ENCODE assay signal across 9 cellular contexts in the genomic region with DNA sequence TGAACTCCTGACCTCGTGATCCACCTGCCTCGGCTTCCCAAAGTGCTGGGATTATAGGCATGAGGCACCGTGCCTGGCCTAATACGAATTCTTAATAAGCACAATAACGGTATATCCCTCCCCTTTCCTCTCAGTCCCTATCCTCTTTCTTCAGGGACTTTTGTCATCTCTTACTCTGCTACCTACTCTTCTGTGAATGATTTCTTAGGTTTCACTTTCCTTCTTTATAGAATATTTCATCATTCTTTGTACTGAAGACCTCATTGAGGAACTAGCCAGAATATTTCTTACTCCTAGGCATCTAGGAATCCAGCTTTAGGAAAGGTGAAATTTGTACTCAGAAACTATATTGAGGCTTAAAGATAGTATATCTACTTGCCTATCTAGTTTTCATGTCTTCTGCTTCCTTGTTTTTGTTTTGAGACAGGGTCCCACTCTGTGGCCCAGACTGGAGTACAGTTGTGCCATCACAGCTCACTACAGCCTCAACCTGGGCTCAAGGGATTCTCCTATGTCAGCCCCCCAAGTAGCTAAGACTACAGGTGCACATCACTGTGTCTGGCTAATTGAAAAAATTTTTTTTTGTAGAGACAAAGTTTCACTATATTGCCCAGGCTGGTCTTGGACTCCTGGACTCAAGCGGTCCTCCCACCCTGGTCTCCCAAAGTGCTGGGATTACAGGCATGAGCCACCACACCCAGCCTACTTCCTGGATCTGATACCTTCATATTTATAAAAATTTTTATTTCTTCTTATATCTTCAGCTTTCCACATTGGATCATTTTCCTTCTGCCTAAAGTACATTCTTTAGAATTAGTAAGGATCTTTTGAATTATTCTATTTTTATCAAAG.
DNase-seq lines count a peak whose midpoint lies in the region; ATAC-seq and TF ChIP-seq lines count a peak whose summit lies in the region.
"Had no signal": no experiment of that assay in that cellular context is flagged by ENCODE, and none has a peak within 500 bp of the region (broad histone marks: within the 10 kb centered on the region; RNA-seq: fewer than 3 reads in every experiment).

No MANE protein-coding gene starts in this region.

- H3K9me2 ChIP-seq in GM23338 (ENCODE audit: insufficient read depth) = no peaks in the 10 kb centered on the region

- H3K27ac ChIP-seq in GM23338 (ENCODE audit: low read depth) = peak overlapping the region; percentile 17; the same call in 1 of the 2 replicates
- peak overlapping the region; percentile 27 for H3K27ac ChIP-seq in naive thymus-derived CD4-positive, alpha-beta T cell (ENCODE audit: low read depth, low read length)

- H3K4me3 ChIP-seq in GM23338 = no peak overlapping the region
- H3K4me3 ChIP-seq in naive thymus-derived CD4-positive, alpha-beta T cell (ENCODE audit: low read length) = no peak overlapping the region

- H3K36me3 Mint-ChIP-seq in T-helper 2 cell treated with Interferon-gamma antibody and Interleukin-4, amounts not matched to agents 5 μg/mL and 100 μg/mL, for 36 hours (ENCODE audit: low read depth) = peaks cover 46% of the 10 kb centered on the region
- H3K36me3 Mint-ChIP-seq in GM23338 (ENCODE audit: low read depth) = peaks cover 29% of the 10 kb centered on the region
- peaks cover 0 to 42% (median 21%) of the 10 kb centered on the region in 5 donors for H3K36me3 Mint-ChIP-seq in naive thymus-derived CD4-positive, alpha-beta T cell

- POLR2A ChIA-PET in naive thymus-derived CD4-positive, alpha-beta T cell (lab: Charles Lee) = interaction anchor here (0.5 kb wide), 1 partner anchor 72 kb away, joined by 4 read pairs; no protein-coding TSS in a partner anchor

- no peaks in the 10 kb centered on the region for H3K9me3 ChIP-seq in naive thymus-derived CD4-positive, alpha-beta T cell (ENCODE audit: control insufficient read depth in 2 of 3, low read length in 3 of 3)

- DNase-seq in T-helper 2 cell treated with Interferon-gamma antibody and Interleukin-4, amounts not matched to agents 5 μg/mL and 100 μg/mL, for 36 hours (ENCODE audit: low spot score) = no peak
- DNase-seq in T-helper 2 cell (no peak), GM23338 (ENCODE audit: low spot score) (no peak), MV-4-11 (lab: John Stamatoyannopoulos, UW) (peak; percentile 40), Right ventricle myocardium superior (no peak), sciatic nerve (ENCODE audit: low spot score) (no peak), left lobe of liver (ENCODE audit: low spot score) (no peak)
- no peak for DNase-seq in naive thymus-derived CD4-positive, alpha-beta T cell
- DNase-seq: ACHN had no signal

- H3K4me1 Mint-ChIP-seq in T-helper 2 cell treated with Interferon-gamma antibody and Interleukin-4, amounts not matched to agents 5 μg/mL and 100 μg/mL, for 36 hours (ENCODE audit: low read depth) = peaks cover 28% of the 10 kb centered on the region
- H3K4me1 Mint-ChIP-seq in GM23338 = peaks cover 3% of the 10 kb centered on the region; the same call in 1 of the 3 replicates
- H3K4me1 Mint-ChIP-seq in naive thymus-derived CD4-positive, alpha-beta T cell = peaks cover 25 to 64% (median 53%) of the 10 kb centered on the region in 7 donors

- H2AFZ ChIP-seq in GM23338 = no peak overlapping the region

- ATAC-seq in GM23338 (no peak), Right ventricle myocardium superior (ENCODE audit: poor library complexity) (no peak), sciatic nerve (no peak), left lobe of liver (no peak)
- no peak for ATAC-seq in naive thymus-derived CD4-positive, alpha-beta T cell

- no peak overlapping the region for H3K4me3 Mint-ChIP-seq in T-helper 2 cell treated with Interferon-gamma antibody and Interleukin-4, amounts not matched to agents 5 μg/mL and 100 μg/mL, for 36 hours
- H3K4me3 Mint-ChIP-seq in GM23338 = no peak overlapping the region
- no peak overlapping the region for H3K4me3 Mint-ChIP-seq in naive thymus-derived CD4-positive, alpha-beta T cell

- intact Hi-C loops in naive thymus-derived CD4-positive, alpha-beta T cell (cut with micrococcal nuclease) = loop anchor here in 1 of 2 donors (2.0 kb wide), 1 partner anchor 15 kb away; no protein-coding TSS in a partner anchor
- intact Hi-C loops in Right ventricle myocardium superior (cut with DNase I) = no loop called here
- intact Hi-C loops in sciatic nerve (cut with DNase I) = no loop called here

- peaks cover 24% of the 10 kb centered on the region for H3K36me3 ChIP-seq in GM23338 (ENCODE audit: insufficient read depth)
- peaks cover 0 to 18% (median 7%) of the 10 kb centered on the region in 3 experiments for H3K36me3 ChIP-seq in naive thymus-derived CD4-positive, alpha-beta T cell (ENCODE audit: control insufficient read depth in 2 of 3, insufficient read depth in 3 of 3, low read length in 3 of 3)

- H3K27me3 ChIP-seq in GM23338 (ENCODE audit: insufficient read depth) = no peaks in the 10 kb centered on the region
- no peaks in the 10 kb centered on the region for H3K27me3 ChIP-seq in naive thymus-derived CD4-positive, alpha-beta T cell (ENCODE audit: control insufficient read depth in 2 of 2, insufficient read depth in 2 of 2, low read length in 2 of 2)

- no peaks in the 10 kb centered on the region for H3F3A ChIP-seq in GM23338 (replicated peaks; ENCODE audit: low read depth)

- no peak for TF ChIP-seq CTCF in GM23338 (conservative IDR thresholded peaks at IDR 0.05; ENCODE audit: low read depth in 2 of 2)

- peak overlapping the region; percentile 56 for H3K27ac Mint-ChIP-seq in T-helper 2 cell treated with Interferon-gamma antibody and Interleukin-4, amounts not matched to agents 5 μg/mL and 100 μg/mL, for 36 hours
- H3K27ac Mint-ChIP-seq in GM23338 = peak overlapping the region; percentile 78; the same call in 1 of the 2 replicates
- H3K27ac Mint-ChIP-seq in naive thymus-derived CD4-positive, alpha-beta T cell = peak overlapping the region in 8 of 9 donors; percentile 14 to 82 (median 52)

- H4K20me1 ChIP-seq in GM23338 (replicated peaks; ENCODE audit: insufficient read depth) = no peaks in the 10 kb centered on the region; the same call in none of the 2 replicates

- H3K9me3 Mint-ChIP-seq in T-helper 2 cell treated with Interferon-gamma antibody and Interleukin-4, amounts not matched to agents 5 μg/mL and 100 μg/mL, for 36 hours = no peaks in the 10 kb centered on the region
- no peaks in the 10 kb centered on the region for H3K9me3 Mint-ChIP-seq in GM23338
- no peaks in the 10 kb centered on the region for H3K9me3 Mint-ChIP-seq in naive thymus-derived CD4-positive, alpha-beta T cell

- H3K27me3 Mint-ChIP-seq in T-helper 2 cell treated with Interferon-gamma antibody and Interleukin-4, amounts not matched to agents 5 μg/mL and 100 μg/mL, for 36 hours (ENCODE audit: low read depth) = no peaks in the 10 kb centered on the region
- peaks cover 2% of the 10 kb centered on the region for H3K27me3 Mint-ChIP-seq in GM23338 (ENCODE audit: insufficient read depth, low read depth, poor library complexity)
- no peaks in the 10 kb centered on the region for H3K27me3 Mint-ChIP-seq in naive thymus-derived CD4-positive, alpha-beta T cell

- no peaks in the 10 kb centered on the region for H3K4me1 ChIP-seq in GM23338 (ENCODE audit: insufficient read depth)
- peaks cover 0 to 12% of the 10 kb centered on the region in 2 donors for H3K4me1 ChIP-seq in naive thymus-derived CD4-positive, alpha-beta T cell (ENCODE audit: control insufficient read depth in 2 of 2, insufficient read depth in 2 of 2, low read length in 2 of 2)

- no peak overlapping the region for H3K4me2 ChIP-seq in GM23338

- CTCF ChIA-PET in naive thymus-derived CD4-positive, alpha-beta T cell (lab: Charles Lee) = interaction anchor here (0.7 kb wide), 1 partner anchor 1218 kb away, joined by 3 read pairs; no protein-coding TSS in a partner anchor

- peaks cover 22% of the 10 kb centered on the region for H3K79me2 ChIP-seq in GM23338 (replicated peaks; ENCODE audit: insufficient read depth)

TF ChIP-seq in GM23338, 12 proteins besides CTCF, POLR2A, EP300 and RAD21 (continues in another document):
- no peak for TF ChIP-seq POLR2AphosphoS5 (IDR thresholded peaks at IDR 0.05; ENCODE audit: low read depth)
- TF ChIP-seq JUNB (IDR thresholded peaks at IDR 0.05; ENCODE audit: unreplicated experiment) = no peak
- no peak for TF ChIP-seq ZNF331 (CRISPR knock-in tag; IDR thresholded peaks at IDR 0.05; ENCODE audit: low read depth)
- no peak for TF ChIP-seq EZH2 (IDR thresholded peaks at IDR 0.05; ENCODE audit: low read depth, unreplicated experiment)
- no peak for TF ChIP-seq NANOG (IDR thresholded peaks at IDR 0.05; ENCODE audit: borderline replicate concordance)
- TF ChIP-seq ZNF114 (CRISPR knock-in tag; IDR thresholded peaks at IDR 0.05) = no peak
- TF ChIP-seq, protein P1, sequence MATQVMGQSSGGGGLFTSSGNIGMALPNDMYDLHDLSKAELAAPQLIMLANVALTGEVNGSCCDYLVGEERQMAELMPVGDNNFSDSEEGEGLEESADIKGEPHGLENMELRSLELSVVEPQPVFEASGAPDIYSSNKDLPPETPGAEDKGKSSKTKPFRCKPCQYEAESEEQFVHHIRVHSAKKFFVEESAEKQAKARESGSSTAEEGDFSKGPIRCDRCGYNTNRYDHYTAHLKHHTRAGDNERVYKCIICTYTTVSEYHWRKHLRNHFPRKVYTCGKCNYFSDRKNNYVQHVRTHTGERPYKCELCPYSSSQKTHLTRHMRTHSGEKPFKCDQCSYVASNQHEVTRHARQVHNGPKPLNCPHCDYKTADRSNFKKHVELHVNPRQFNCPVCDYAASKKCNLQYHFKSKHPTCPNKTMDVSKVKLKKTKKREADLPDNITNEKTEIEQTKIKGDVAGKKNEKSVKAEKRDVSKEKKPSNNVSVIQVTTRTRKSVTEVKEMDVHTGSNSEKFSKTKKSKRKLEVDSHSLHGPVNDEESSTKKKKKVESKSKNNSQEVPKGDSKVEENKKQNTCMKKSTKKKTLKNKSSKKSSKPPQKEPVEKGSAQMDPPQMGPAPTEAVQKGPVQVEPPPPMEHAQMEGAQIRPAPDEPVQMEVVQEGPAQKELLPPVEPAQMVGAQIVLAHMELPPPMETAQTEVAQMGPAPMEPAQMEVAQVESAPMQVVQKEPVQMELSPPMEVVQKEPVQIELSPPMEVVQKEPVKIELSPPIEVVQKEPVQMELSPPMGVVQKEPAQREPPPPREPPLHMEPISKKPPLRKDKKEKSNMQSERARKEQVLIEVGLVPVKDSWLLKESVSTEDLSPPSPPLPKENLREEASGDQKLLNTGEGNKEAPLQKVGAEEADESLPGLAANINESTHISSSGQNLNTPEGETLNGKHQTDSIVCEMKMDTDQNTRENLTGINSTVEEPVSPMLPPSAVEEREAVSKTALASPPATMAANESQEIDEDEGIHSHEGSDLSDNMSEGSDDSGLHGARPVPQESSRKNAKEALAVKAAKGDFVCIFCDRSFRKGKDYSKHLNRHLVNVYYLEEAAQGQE (IDR thresholded peaks at IDR 0.05; ENCODE audit: unreplicated experiment) = no peak
